19 cellular contexts compared by ENCODE assay signal in the genomic region with DNA sequence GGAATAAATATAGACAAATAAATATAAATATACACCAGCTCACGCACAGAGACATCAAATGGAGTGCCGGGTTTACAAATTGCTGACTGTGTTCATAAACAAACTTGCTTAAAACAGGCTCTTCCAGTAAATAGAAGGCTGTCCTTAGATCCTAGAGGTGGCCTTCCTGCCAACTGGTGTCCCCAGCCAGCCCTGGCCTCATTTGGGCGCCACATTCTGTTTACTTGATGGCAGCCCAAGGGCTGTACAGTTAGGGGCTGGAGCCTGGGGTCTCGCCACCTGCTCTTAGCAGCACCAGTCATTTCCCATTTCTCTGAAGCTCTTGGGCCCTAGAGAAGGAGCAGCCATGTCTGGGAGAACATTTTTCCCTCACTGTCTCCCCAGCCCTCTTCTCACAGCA. TPM values are rescaled to one million over a fixed set of nuclear protein-coding genes. Genes with fewer than 3 reads are reported as not detected.
DNase-seq lines count a peak whose midpoint lies in the region; ATAC-seq and TF ChIP-seq lines count a peak whose summit lies in the region.
"Had no signal": no experiment of that assay in that cellular context is flagged by ENCODE, and none has a peak within 500 bp of the region (broad histone marks: within the 10 kb centered on the region; RNA-seq: fewer than 3 reads in every experiment).

No MANE protein-coding gene starts in this region.

- no peak for TF ChIP-seq CTCF in CD4-positive, alpha-beta T cell (IDR thresholded peaks at IDR 0.05)
- TF ChIP-seq CTCF in IMR-90 (conservative IDR thresholded peaks at IDR 0.05; ENCODE audit: low read depth, low read length) (no peak), coronary artery (IDR thresholded peaks at IDR 0.05) (no peak)

- peak overlapping the region; percentile 20 for H2AK9ac ChIP-seq in IMR-90 (replicated peaks; ENCODE audit: low read depth, low read length, poor library complexity)

- no peak overlapping the region for H3K23ac ChIP-seq in IMR-90 (ENCODE audit: low read depth, low read length)

- no peak overlapping the region for H4K5ac ChIP-seq in IMR-90 (ENCODE audit: low read depth, low read length)

- peaks cover 10% of the 10 kb centered on the region for H3K4me1 ChIP-seq in IMR-90 (ENCODE audit: control insufficient read depth, insufficient read depth, low read length)

- no peaks in the 10 kb centered on the region for H3K27me3 ChIP-seq in CD4-positive, alpha-beta T cell (ENCODE audit: control insufficient read depth, insufficient read depth, low read length)
- H3K27me3 ChIP-seq in IMR-90 (ENCODE audit: control insufficient read depth, insufficient read depth, low read length): no peaks in the 10 kb centered on the region
- H3K27me3 ChIP-seq: MG63, Peyer's patch had no signal

- no peak for TF ChIP-seq RAD21 in IMR-90 (IDR thresholded peaks at IDR 0.05; ENCODE audit: low read length)

- H2AK5ac ChIP-seq in IMR-90 (ENCODE audit: low read depth, low read length): 0 out of 2 replicates have a peak overlapping the region, but pooled peaks have one; percentile 8

- H3K4ac ChIP-seq in IMR-90 (ENCODE audit: low read depth, low read length): no peak overlapping the region

- H4K20me1 ChIP-seq in IMR-90 (ENCODE audit: insufficient read depth, low read length): peaks cover 9% of the 10 kb centered on the region; the same call in 1 of the 2 replicates

- H2BK5ac ChIP-seq in IMR-90 (ENCODE audit: low read depth, low read length, poor library complexity, severe bottlenecking): no peak overlapping the region

- H3K9me3 Mint-ChIP-seq in CD4-positive, alpha-beta T cell: no peaks in the 10 kb centered on the region
- no peaks in the 10 kb centered on the region for H3K9me3 Mint-ChIP-seq in central memory CD8-positive, alpha-beta T cell
- H3K9me3 Mint-ChIP-seq in stimulated activated effector memory CD8-positive, alpha-beta T cell treated with anti-CD3 and anti-CD28 coated beads, Interleukin-12 subunit alpha, Interleukin-12 subunit beta, amount 100 ng/mL, for 72 hours: no peaks in the 10 kb centered on the region
- H3K9me3 Mint-ChIP-seq: HFFc6 had no signal

- DNase-seq in CD4-positive, alpha-beta T cell: no peak
- DNase-seq in IMR-90 (no peak), SK-N-DZ (ENCODE audit: low spot score) (no peak), coronary artery (ENCODE audit: low spot score) (no peak), SKM-1 treated with dmso at 0.1 percent for 144 hours (lab: John Stamatoyannopoulos, UW; ENCODE audit: unreplicated experiment) (no peak)
- DNase-seq in central memory CD8-positive, alpha-beta T cell (ENCODE audit: low spot score in 2 of 2): no peak
- DNase-seq in stimulated activated effector memory CD8-positive, alpha-beta T cell treated with anti-CD3 and anti-CD28 coated beads, Interleukin-12 subunit alpha, Interleukin-12 subunit beta, amount 100 ng/mL, for 72 hours (ENCODE audit: low spot score in 2 of 2): no peak
- DNase-seq: GF-D8, HFFc6, MG63, NCI-H1105, NCI-H1694 treated with DMSO at 0.1 percent for 48 hours, NCI-H2107, NCI-H2227 treated with DMSO at 0.1 percent for 48 hours, NCI-H524 had no signal

- H3K56ac ChIP-seq in IMR-90 (ENCODE audit: extremely low read depth, insufficient read depth, low read length): no peak overlapping the region

- no peaks in the 10 kb centered on the region for H3K36me3 ChIP-seq in IMR-90 (ENCODE audit: control insufficient read depth, insufficient read depth, low read length)
- H3K36me3 ChIP-seq: MG63 had no signal

- H3K4me2 ChIP-seq in IMR-90 (ENCODE audit: low read depth, low read length): no peak overlapping the region
- H3K4me2 ChIP-seq: KMS-11 had no signal

- no peak overlapping the region for H2AFZ ChIP-seq in IMR-90 (replicated peaks; ENCODE audit: low read length, poor library complexity)

- dilution Hi-C loops in IMR-90 (cut with HindIII; ENCODE audit: low sequenced_read_pairs, unreplicated experiment): no loop called here

- no peak overlapping the region for H2BK20ac ChIP-seq in IMR-90 (ENCODE audit: low read depth, low read length)

- H3K14ac ChIP-seq in IMR-90 (replicated peaks; ENCODE audit: low read depth, low read length): peak overlapping the region; percentile 24; the same call in 1 of the 2 replicates

- in situ Hi-C loops in IMR-90 (cut with MboI; ENCODE audit: low sequenced_read_pairs): loop anchor here (10.0 kb wide), 1 partner anchor 241 kb away; a partner anchor contains a TSS

- H2BK15ac ChIP-seq in IMR-90 (ENCODE audit: low read depth, low read length): no peak overlapping the region

- H3K27ac Mint-ChIP-seq in CD4-positive, alpha-beta T cell: peak overlapping the region; percentile 86
- H3K27ac Mint-ChIP-seq in central memory CD8-positive, alpha-beta T cell (ENCODE audit: low read depth): peak overlapping the region; percentile 93
- H3K27ac Mint-ChIP-seq in stimulated activated effector memory CD8-positive, alpha-beta T cell treated with anti-CD3 and anti-CD28 coated beads, Interleukin-12 subunit alpha, Interleukin-12 subunit beta, amount 100 ng/mL, for 72 hours: peak overlapping the region; percentile 91
- H3K27ac Mint-ChIP-seq: HFFc6 had no signal

- intact Hi-C loops in CD4-positive, alpha-beta T cell (cut with DNase I, micrococcal nuclease): no loop called here
- intact Hi-C loops in IMR-90 (cut with micrococcal nuclease): no loop called here

- peak overlapping the region; percentile 5 for H3K27ac ChIP-seq in CD4-positive, alpha-beta T cell (ENCODE audit: low read depth, low read length)
- H3K27ac ChIP-seq in IMR-90 (ENCODE audit: insufficient read depth, low read length) (no peak overlapping the region), coronary artery (no peak overlapping the region)
- H3K27ac ChIP-seq: KMS-11 had no signal

- peaks cover 8% of the 10 kb centered on the region for H3K36me3 Mint-ChIP-seq in CD4-positive, alpha-beta T cell (ENCODE audit: low read depth)
- peaks cover 4% of the 10 kb centered on the region for H3K36me3 Mint-ChIP-seq in central memory CD8-positive, alpha-beta T cell (ENCODE audit: insufficient read depth)
- peaks cover 13% of the 10 kb centered on the region for H3K36me3 Mint-ChIP-seq in stimulated activated effector memory CD8-positive, alpha-beta T cell treated with anti-CD3 and anti-CD28 coated beads, Interleukin-12 subunit alpha, Interleukin-12 subunit beta, amount 100 ng/mL, for 72 hours

- H3K4me1 Mint-ChIP-seq in CD4-positive, alpha-beta T cell (ENCODE audit: low read depth): peaks cover 33% of the 10 kb centered on the region
- H3K4me1 Mint-ChIP-seq in central memory CD8-positive, alpha-beta T cell: peaks cover 36% of the 10 kb centered on the region
- H3K4me1 Mint-ChIP-seq in stimulated activated effector memory CD8-positive, alpha-beta T cell treated with anti-CD3 and anti-CD28 coated beads, Interleukin-12 subunit alpha, Interleukin-12 subunit beta, amount 100 ng/mL, for 72 hours: peaks cover 29% of the 10 kb centered on the region

- peaks cover 0 to 9% of the 10 kb centered on the region in 2 experiments; a peak in 1 of 4 replicates for H3K79me1 ChIP-seq in IMR-90 (ENCODE audit: low read depth in 1 of 2, low read length in 2 of 2)

- H3K4me3 ChIP-seq in IMR-90 (ENCODE audit: insufficient read depth, low read depth, low read length) (no peak overlapping the region), coronary artery (no peak overlapping the region)
- H3K4me3 ChIP-seq: MG63, Peyer's patch had no signal

- whole genome bisulfite sequencing in IMR-90 (ENCODE audit: extremely low coverage in 2 of 2, insufficient read length in 1 of 2), 2 experiments: 86% methylated on average over 1 of the region's 4 CpGs; no CpG with 5 or more reads in 1 of the 2 experiments

- H3K9me3 ChIP-seq in CD4-positive, alpha-beta T cell (ENCODE audit: control insufficient read depth, low read length): no peaks in the 10 kb centered on the region
- no peaks in the 10 kb centered on the region for H3K9me3 ChIP-seq in IMR-90 (ENCODE audit: control insufficient read depth, insufficient read depth, low read length)
- H3K9me3 ChIP-seq: MG63, Peyer's patch had no signal

- peaks cover 12% of the 10 kb centered on the region; the same call in 1 of the 2 replicates for H3K9me1 ChIP-seq in IMR-90 (ENCODE audit: insufficient read depth, low read length)

- no peaks in the 10 kb centered on the region for H3K27me3 Mint-ChIP-seq in CD4-positive, alpha-beta T cell
- H3K27me3 Mint-ChIP-seq in central memory CD8-positive, alpha-beta T cell: no peaks in the 10 kb centered on the region

- H4K91ac ChIP-seq in IMR-90 (ENCODE audit: insufficient read depth, low read depth, low read length): peak overlapping the region; percentile 4; the same call in 1 of the 2 replicates

- POLR2A ChIA-PET in CD4-positive, alpha-beta T cell (lab: Charles Lee): interaction anchor here (1.1 kb wide), 1 partner anchor 112 kb away, joined by 3 read pairs; no protein-coding TSS in a partner anchor
- POLR2A ChIA-PET in IMR-90 (lab: Charles Lee; ENCODE audit: unreplicated experiment): interaction anchor here (0.5 kb wide), 1 partner anchor 312 kb away, joined by 5 read pairs; no protein-coding TSS in a partner anchor

- no peak for ATAC-seq in CD4-positive, alpha-beta T cell (ENCODE audit: poor library complexity)
- no peak for ATAC-seq in IMR-90 (ENCODE audit: low read depth)
- ATAC-seq in central memory CD8-positive, alpha-beta T cell (replicated peaks; ENCODE audit: extremely low read depth, poor library complexity, severe bottlenecking): no peak
- ATAC-seq in stimulated activated effector memory CD8-positive, alpha-beta T cell treated with anti-CD3 and anti-CD28 coated beads, Interleukin-12 subunit alpha, Interleukin-12 subunit beta, amount 100 ng/mL, for 72 hours: no peak
- ATAC-seq: Right ventricle myocardium inferior, SK-N-SH treated with all-trans-retinoic acid at 6 μM for 48 hours had no signal

- H3K18ac ChIP-seq in IMR-90 (ENCODE audit: low read depth, low read length): no peak overlapping the region

- TF ChIP-seq POLR2A in IMR-90 (IDR thresholded peaks at IDR 0.05; ENCODE audit: low read depth, low read length): no peak

- no peak overlapping the region for H4K8ac ChIP-seq in IMR-90 (ENCODE audit: low read depth in 2 of 2, low read length in 2 of 2)

- H2BK120ac ChIP-seq in IMR-90 (ENCODE audit: low read depth, low read length): no peak overlapping the region

- CTCF ChIA-PET in CD4-positive, alpha-beta T cell (lab: Charles Lee): no interaction called here
- CTCF ChIA-PET in IMR-90 (lab: Yijun Ruan, JAX): no interaction called here

- BruUV-seq in IMR-90 (replicated peaks; lab: Mats Ljungman, UMichigan): no TSS peak

- no peak overlapping the region for H3K9ac ChIP-seq in IMR-90 (ENCODE audit: low read depth, low read length)
- H3K9ac ChIP-seq: KMS-11 had no signal

- H3K4me3 Mint-ChIP-seq in CD4-positive, alpha-beta T cell: no peak overlapping the region
- peak overlapping the region; percentile 76 for H3K4me3 Mint-ChIP-seq in central memory CD8-positive, alpha-beta T cell
- peak overlapping the region; percentile 61 for H3K4me3 Mint-ChIP-seq in stimulated activated effector memory CD8-positive, alpha-beta T cell treated with anti-CD3 and anti-CD28 coated beads, Interleukin-12 subunit alpha, Interleukin-12 subunit beta, amount 100 ng/mL, for 72 hours
- H3K4me3 Mint-ChIP-seq: HFFc6 had no signal

RNA-seq across cellular contexts. Expression of a gene that starts 20.8 kb away (rescaled TPM):
- 100 to 1,000 TPM; 161 to 174 TPM for total RNA-seq in CD4-positive, alpha-beta T cell
- 87.8 and 114 TPM in 2 replicates for total RNA-seq in IMR-90 (2012; rRNA removed)
- polyA plus RNA-seq in IMR-90 (2012; rRNA removed): 35.1 and 54.7 TPM in 2 replicates
- 39.1 and 42.9 TPM in 2 replicates for polyA plus RNA-seq in IMR-90 (2012; cell fraction: cytosol; rRNA removed)
- 145 and 146 TPM in 2 replicates for polyA plus RNA-seq in IMR-90 (2012; cell fraction: nucleus; rRNA removed; ENCODE audit: low replicate concordance)
- 113 and 120 TPM in 2 replicates for polyA plus RNA-seq in SK-N-DZ (2014; cell fraction: cytosol; rRNA removed)
- polyA plus RNA-seq in SK-N-DZ (2014; cell fraction: nucleus; rRNA removed): 108 and 147 TPM in 2 replicates

RNA-seq across cellular contexts. Expression of a gene that starts 30.3 kb away (rescaled TPM):
- under 1 TPM in 1 of 2 experiments, not detected in 1; 0.27 TPM for total RNA-seq in CD4-positive, alpha-beta T cell
- 18.9 and 19.2 TPM in 2 replicates for total RNA-seq in IMR-90 (2012; rRNA removed)
- polyA plus RNA-seq in IMR-90 (2012; rRNA removed): 21.1 and 24.5 TPM in 2 replicates
- polyA plus RNA-seq in IMR-90 (2012; cell fraction: cytosol; rRNA removed): 30.8 and 31.9 TPM in 2 replicates
- polyA plus RNA-seq in IMR-90 (2012; cell fraction: nucleus; rRNA removed; ENCODE audit: low replicate concordance): 22.7 and 43.7 TPM in 2 replicates
- 35.3 and 47.8 TPM in 2 replicates for polyA plus RNA-seq in SK-N-DZ (2014; cell fraction: cytosol; rRNA removed)
- 35.5 and 37.7 TPM in 2 replicates for polyA plus RNA-seq in SK-N-DZ (2014; cell fraction: nucleus; rRNA removed)

RNA-seq across cellular contexts. Expression of a gene that starts 58.9 kb away (rescaled TPM):
- total RNA-seq in CD4-positive, alpha-beta T cell: 10 to 100 TPM; 57.3 to 57.6 TPM
- total RNA-seq in IMR-90 (2012; rRNA removed): 25.6 and 27.8 TPM in 2 replicates
- 33.5 and 33.6 TPM in 2 replicates for polyA plus RNA-seq in IMR-90 (2012; rRNA removed)
- 24.1 and 24.5 TPM in 2 replicates for polyA plus RNA-seq in IMR-90 (2012; cell fraction: cytosol; rRNA removed)
- polyA plus RNA-seq in IMR-90 (2012; cell fraction: nucleus; rRNA removed; ENCODE audit: low replicate concordance): 77.2 and 160 TPM in 2 replicates
- 25.6 and 28.8 TPM in 2 replicates for polyA plus RNA-seq in SK-N-DZ (2014; cell fraction: cytosol; rRNA removed)
- 34.3 and 36.5 TPM in 2 replicates for polyA plus RNA-seq in SK-N-DZ (2014; cell fraction: nucleus; rRNA removed)

Comparison
In these comparisons a context has a peak if more than half of its experiments do, and no peak if none do; other contexts are left out.
1. RNA of a gene that starts 30.3 kb away (total RNA-seq): 18.9 to 19.2 TPM in IMR-90; 0.27 TPM in CD4-positive, alpha-beta T cell; every median in the first group is over 10 times any median in the second.
2. Peak in every context shown above with its lines, with median percentiles within 50 percentile points of each other: H3K27ac Mint-ChIP-seq.